ENCODE assay signal across 8 cellular contexts in the genomic region with DNA sequence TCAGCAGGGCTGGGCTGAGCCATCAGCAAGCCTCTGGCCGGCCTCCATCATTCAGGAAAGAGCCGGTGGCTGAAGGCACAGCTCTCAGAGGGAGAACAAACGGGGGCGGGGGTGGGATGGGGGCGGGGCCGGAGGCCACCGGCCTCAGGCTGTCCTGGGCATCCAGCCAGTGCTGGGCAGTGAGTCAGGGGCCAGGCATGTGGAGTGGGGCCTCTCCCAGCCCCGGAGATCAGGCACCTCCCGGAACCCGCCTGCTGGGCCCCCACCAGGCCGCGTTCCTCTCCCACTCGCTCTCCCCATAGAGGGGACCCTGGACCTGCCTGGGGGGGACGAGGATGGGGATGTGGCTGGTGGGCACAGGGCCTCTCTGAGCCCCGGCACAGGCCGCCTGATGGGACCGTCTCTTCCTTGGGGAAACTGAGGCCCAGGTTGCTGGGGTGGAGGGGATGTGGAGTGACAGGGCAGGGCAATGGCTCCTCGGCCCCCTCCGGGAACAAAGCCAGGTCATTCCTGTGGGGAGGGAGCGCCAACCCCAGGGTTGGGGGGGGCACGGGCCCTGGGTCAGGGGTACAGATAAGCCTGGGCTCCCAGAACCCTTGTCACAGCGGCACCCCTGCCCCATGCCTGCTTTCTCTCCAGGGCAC. TPM values are rescaled to one million over a fixed set of nuclear protein-coding genes. Genes with fewer than 3 reads are reported as not detected.
A peak's percentile ranks its signal among the peaks of the same experiment; 100 is the strongest.
DNase-seq lines count a peak whose midpoint lies in the region; ATAC-seq, FAIRE-seq and TF ChIP-seq lines count a peak whose summit lies in the region.

No MANE protein-coding gene starts in this region.

- DNase-seq in A172 (ENCODE audit: low spot score) (peak; percentile 95), HTR-8/SVneo (ENCODE audit: insufficient read length, low spot score) (peak; percentile 92), astrocyte of the cerebellum (ENCODE audit: low read depth) (peak; percentile 86), hypothalamus (lab: John Stamatoyannopoulos, UW) (peak in 42 of 51 donors; percentile 4 to 78 (median 41)), skeletal muscle cell (ENCODE audit: low read depth) (peak; percentile 87), activated gamma-delta T cell (lab: John Stamatoyannopoulos, UW) (no peak)
- no peak for DNase-seq in activated T-cell treated with anti-CD3 and anti-CD28 coated beads, Interleukin-2, amount 50 U/mL, for 48 hours

- ATAC-seq in GM18519 (IDR thresholded peaks at IDR 0.05; ENCODE audit: low FRiP score, unreplicated experiment) = no peak

- H3K4me3 ChIP-seq in astrocyte of the cerebellum (ENCODE audit: low read depth, low read length) = no peak overlapping the region
- H3K4me3 ChIP-seq in skeletal muscle cell (ENCODE audit: low read depth, low read length) = peak overlapping the region; percentile 9

- in situ Hi-C loops in astrocyte of the cerebellum (cut with HindIII; ENCODE audit: low sequenced_read_pairs) = no loop called here

- peak; percentile 75 for FAIRE-seq in HTR-8/SVneo (lab: Jason Lieb, UNC)

- TF ChIP-seq CTCF in astrocyte of the cerebellum (IDR thresholded peaks at IDR 0.05; ENCODE audit: low read depth, low read length, missing control alignments) = no peak

RNA-seq across cellular contexts. Expression of a gene that starts 12.9 kb away (rescaled TPM):
- total RNA-seq in A172 (2014; rRNA removed; shearing (Covaris generic)) = 109 and 113 TPM in 2 replicates

RNA-seq across cellular contexts. Expression of a gene that starts 53.4 kb away (rescaled TPM):
- total RNA-seq in A172 (2014; rRNA removed; shearing (Covaris generic)) = 118 and 151 TPM in 2 replicates

RNA-seq across cellular contexts. Expression of a gene that starts 54.7 kb away (rescaled TPM):
- total RNA-seq in A172 (2014; rRNA removed; shearing (Covaris generic)) = 135 and 144 TPM in 2 replicates

Comparison
In these comparisons a context has a peak if more than half of its experiments do, and no peak if none do; other contexts are left out.
1. DNase-seq: peak in A172 (single experiment), HTR-8/SVneo (single experiment), astrocyte of the cerebellum (single experiment), hypothalamus (42 of 51) and skeletal muscle cell (single experiment); none in activated T-cell treated with anti-CD3 and anti-CD28 coated beads, Interleukin-2, amount 50 U/mL, for 48 hours (0 of 2) and activated gamma-delta T cell (single experiment).